In genomic region chr12:50985322-50985721, GRCh38 we compare ENCODE assay signal across 8 cellular contexts. TPM values are rescaled to one million over a fixed set of nuclear protein-coding genes. Genes with fewer than 3 reads are reported as not detected.
A peak's percentile ranks its signal among the peaks of the same experiment; 100 is the strongest.
DNase-seq lines count a peak whose midpoint lies in the region; TF ChIP-seq lines count a peak whose summit lies in the region.

No MANE protein-coding gene starts in this region.

- peak overlapping the region; percentile 77 for H3K27ac Mint-ChIP-seq in activated naive CD8-positive, alpha-beta T cell treated with anti-CD3 and anti-CD28 coated beads for 36 hours

- H3K36me3 Mint-ChIP-seq in activated naive CD8-positive, alpha-beta T cell treated with anti-CD3 and anti-CD28 coated beads for 36 hours, result peaks cover 17% of the 10 kb centered on the region

- H3K27me3 Mint-ChIP-seq in activated naive CD8-positive, alpha-beta T cell treated with anti-CD3 and anti-CD28 coated beads for 36 hours, result no peaks in the 10 kb centered on the region

- TF ChIP-seq CTCF in GM20000 (IDR thresholded peaks at IDR 0.05; ENCODE audit: extremely low read depth, missing control alignments), result no peak

- peaks cover 35% of the 10 kb centered on the region for H3K4me1 Mint-ChIP-seq in activated naive CD8-positive, alpha-beta T cell treated with anti-CD3 and anti-CD28 coated beads for 36 hours

- no peak overlapping the region for H3K4me3 Mint-ChIP-seq in activated naive CD8-positive, alpha-beta T cell treated with anti-CD3 and anti-CD28 coated beads for 36 hours

- DNase-seq in EH (ENCODE audit: low read depth) (peak; percentile 85), globus pallidus (ENCODE audit: low spot score) (peak; percentile 17), renal cortical epithelial cell (ENCODE audit: low read depth) (peak; percentile 75), GM20000 (ENCODE audit: low spot score) (no peak), NCI-H187 treated with DMSO at 0.1 percent for 48 hours (lab: John Stamatoyannopoulos, UW) (no peak), putamen (ENCODE audit: low spot score) (no peak), NCI-H510A (lab: John Stamatoyannopoulos, UW) (no peak)
- DNase-seq in activated naive CD8-positive, alpha-beta T cell treated with anti-CD3 and anti-CD28 coated beads for 36 hours, result peak; percentile 11

- no peaks in the 10 kb centered on the region for H3K9me3 Mint-ChIP-seq in activated naive CD8-positive, alpha-beta T cell treated with anti-CD3 and anti-CD28 coated beads for 36 hours

RNA-seq across cellular contexts. Expression of gene HIGD1C, which starts 33.0 kb away (rescaled TPM):
- total RNA-seq in activated naive CD8-positive, alpha-beta T cell treated with anti-CD3 and anti-CD28 coated beads for 36 hours, result not detected
- total RNA-seq in renal cortical epithelial cell, result not detected in 2 replicates

RNA-seq across cellular contexts. Expression of gene SLC11A2, which starts 40.9 kb away (rescaled TPM):
- total RNA-seq in activated naive CD8-positive, alpha-beta T cell treated with anti-CD3 and anti-CD28 coated beads for 36 hours, result 10 to 100 TPM; 24.5 to 27.3 TPM
- 76.7 and 78.5 TPM in 2 replicates for total RNA-seq in renal cortical epithelial cell

Comparison
In these comparisons a context has a peak if more than half of its experiments do, and no peak if none do; other contexts are left out.
1. DNase-seq: peak in EH (single experiment), activated naive CD8-positive, alpha-beta T cell treated with anti-CD3 and anti-CD28 coated beads for 36 hours (single experiment), globus pallidus (single experiment) and renal cortical epithelial cell (single experiment); none in GM20000 (single experiment), NCI-H187 treated with DMSO at 0.1 percent for 48 hours (single experiment), putamen (single experiment) and NCI-H510A (single experiment).